ENCODE assay signal across 2 cellular contexts in genomic region chr1:83976920-83977319, GRCh38.
TF ChIP-seq lines count a peak whose summit lies in the region.

No MANE protein-coding gene starts in this region.

TF ChIP-seq in A549, 52 proteins besides CTCF, POLR2A, EP300 and RAD21 (continued from another document):
- no peak for TF ChIP-seq GATA3 (IDR thresholded peaks at IDR 0.05; ENCODE audit: borderline replicate concordance)
- no peak for TF ChIP-seq HDAC2 (IDR thresholded peaks at IDR 0.05)

TF ChIP-seq in IMR-90, 13 proteins besides CTCF, POLR2A, EP300 and RAD21 (continued from another document):
- TF ChIP-seq MAFK (IDR thresholded peaks at IDR 0.05; ENCODE audit: low read depth, low read length) (peak; percentile 73), CHD1 (IDR thresholded peaks at IDR 0.05; ENCODE audit: low read depth, low read length) (no peak), BHLHE40 (IDR thresholded peaks at IDR 0.05; ENCODE audit: low read depth, low read length) (no peak)
- TF ChIP-seq, protein P1, sequence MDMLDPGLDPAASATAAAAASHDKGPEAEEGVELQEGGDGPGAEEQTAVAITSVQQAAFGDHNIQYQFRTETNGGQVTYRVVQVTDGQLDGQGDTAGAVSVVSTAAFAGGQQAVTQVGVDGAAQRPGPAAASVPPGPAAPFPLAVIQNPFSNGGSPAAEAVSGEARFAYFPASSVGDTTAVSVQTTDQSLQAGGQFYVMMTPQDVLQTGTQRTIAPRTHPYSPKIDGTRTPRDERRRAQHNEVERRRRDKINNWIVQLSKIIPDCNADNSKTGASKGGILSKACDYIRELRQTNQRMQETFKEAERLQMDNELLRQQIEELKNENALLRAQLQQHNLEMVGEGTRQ (IDR thresholded peaks at IDR 0.05; ENCODE audit: low read depth, low read length) = no peak
